In the genomic region with DNA sequence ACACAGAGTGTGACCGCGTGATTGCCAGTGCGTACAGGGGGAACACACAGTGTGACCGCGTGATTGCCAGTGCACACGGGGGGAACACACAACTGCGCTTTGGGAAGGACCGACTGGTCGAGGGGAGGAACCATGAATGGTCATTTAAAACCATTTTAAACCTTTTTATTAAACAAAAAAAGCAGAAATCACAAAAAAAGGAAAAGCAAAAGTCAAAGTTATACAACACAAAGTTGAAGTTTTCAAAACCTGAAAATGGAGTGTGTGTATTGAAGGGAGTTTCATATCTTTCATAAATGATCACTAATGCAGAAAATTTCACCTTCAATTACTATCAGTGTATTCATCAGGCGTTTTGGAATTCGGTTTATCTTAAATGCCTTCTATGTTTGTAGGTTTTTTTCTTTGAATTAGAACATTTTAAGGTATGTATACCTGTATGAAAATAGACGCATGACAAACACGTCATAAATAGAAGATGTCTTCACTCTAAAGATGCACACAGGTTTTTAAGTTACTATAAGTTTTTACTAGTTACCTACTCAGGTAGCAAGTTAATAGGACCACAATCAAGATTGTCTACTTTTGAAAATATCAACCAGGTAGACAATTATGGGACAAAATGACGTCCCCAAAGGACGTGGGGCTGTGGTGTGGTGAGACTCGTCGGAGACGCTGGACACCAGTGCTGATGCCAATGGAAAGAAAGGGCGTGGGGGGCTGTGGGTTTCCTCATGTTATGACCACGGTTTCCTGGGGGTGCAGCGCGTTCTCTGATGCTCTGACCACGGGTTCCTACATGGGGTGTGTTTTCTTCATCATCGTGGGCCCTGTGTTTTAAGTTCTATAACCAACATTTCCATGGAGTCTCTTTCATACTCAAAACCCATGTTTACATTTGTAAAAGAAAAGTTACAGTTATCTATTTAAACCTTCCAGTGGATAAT, we compare ENCODE assay signal across 14 cellular contexts.
DNase-seq lines count a peak whose midpoint lies in the region; FAIRE-seq and TF ChIP-seq lines count a peak whose summit lies in the region.
"Had no signal": no experiment of that assay in that cellular context is flagged by ENCODE, and none has a peak within 500 bp of the region (broad histone marks: within the 10 kb centered on the region; RNA-seq: fewer than 3 reads in every experiment).

No MANE protein-coding gene starts in this region.

- no peaks in the 10 kb centered on the region for H3K36me3 ChIP-seq in small intestine (ENCODE audit: control insufficient read depth in 2 of 2, insufficient read depth in 2 of 2, low read length in 2 of 2)

- H3K27me3 ChIP-seq in small intestine (ENCODE audit: control insufficient read depth in 2 of 2, insufficient read depth in 2 of 2, low read length in 2 of 2): no peaks in the 10 kb centered on the region

- TF ChIP-seq CTCF in astrocyte of the spinal cord (IDR thresholded peaks at IDR 0.05; ENCODE audit: low read depth, low read length): no peak
- TF ChIP-seq CTCF in osteocyte (IDR thresholded peaks at IDR 0.05): no peak

- H3K9me3 ChIP-seq in small intestine (ENCODE audit: control insufficient read depth, low read depth): no peaks in the 10 kb centered on the region

- no peak for FAIRE-seq in small intestine (lab: Jason Lieb, UNC)
- FAIRE-seq: H1, kidney had no signal

- no peak overlapping the region for H3K27ac ChIP-seq in small intestine (ENCODE audit: low read depth in 1 of 2, low read length in 1 of 2)
- H3K27ac ChIP-seq: epithelial cell of prostate had no signal

- WGBS in small intestine, 3 donors: 62 to 68% (median 67%) methylated on average over 22 of the region's 24 CpGs

- H3K4me3 Mint-ChIP-seq in osteocyte (ENCODE audit: unreplicated experiment): no peak overlapping the region

- H3K4me3 ChIP-seq in astrocyte of the spinal cord (ENCODE audit: low read depth, low read length) (no peak overlapping the region), small intestine (ENCODE audit: low read depth in 1 of 2, low read length in 2 of 2) (no peak overlapping the region)

- peak; percentile 5 for DNase-seq in EH (ENCODE audit: low read depth)
- peak; percentile 20 for DNase-seq in RKO (ENCODE audit: low spot score)
- peak; percentile 21 for DNase-seq in astrocyte of the spinal cord (ENCODE audit: low read depth, low spot score)
- DNase-seq in osteocyte (ENCODE audit: extremely low spot score, unreplicated experiment): no peak
- DNase-seq in occipital lobe (lab: John Stamatoyannopoulos, UW): no peak
- DNase-seq in HuH-7 (ENCODE audit: low spot score): no peak
- DNase-seq in small intestine: no peak
- DNase-seq in COR-L47 (lab: John Stamatoyannopoulos, UW): no peak
- DNase-seq: anterior cingulate cortex; DMS79; kidney; NK-92 treated with Interleukin-12 subunit alpha and Interleukin-12 subunit beta, amount 100 ng/mL, for 24 hours had no signal

- no peaks in the 10 kb centered on the region for H3K4me1 ChIP-seq in small intestine (ENCODE audit: control insufficient read depth in 2 of 2, insufficient read depth in 1 of 2, low read depth in 1 of 2, low read length in 1 of 2)

- H3K27ac Mint-ChIP-seq in osteocyte (ENCODE audit: unreplicated experiment): peak overlapping the region; percentile 43

- in situ Hi-C loops in astrocyte of the spinal cord (cut with HindIII; ENCODE audit: low sequenced_read_pairs): no loop called here

- no peaks in the 10 kb centered on the region for H3K36me3 Mint-ChIP-seq in osteocyte (ENCODE audit: unreplicated experiment)

- H3K27me3 Mint-ChIP-seq in osteocyte (ENCODE audit: unreplicated experiment): peaks cover 8% of the 10 kb centered on the region

- H3K4me1 Mint-ChIP-seq in osteocyte (ENCODE audit: unreplicated experiment): no peaks in the 10 kb centered on the region

- H3K9me3 Mint-ChIP-seq in osteocyte (ENCODE audit: unreplicated experiment): no peaks in the 10 kb centered on the region

Comparison
In these comparisons a context has a peak if more than half of its experiments do, and no peak if none do; other contexts are left out.
1. DNase-seq: peak in EH (single experiment), RKO (single experiment) and astrocyte of the spinal cord (single experiment); none in osteocyte (single experiment), occipital lobe (single experiment), HuH-7 (single experiment), small intestine (single experiment) and COR-L47 (single experiment).